ENCODE assay signal across 10 cellular contexts in genomic region chr15:35181538-35181937, GRCh38.
DNase-seq lines count a peak whose midpoint lies in the region; ATAC-seq and TF ChIP-seq lines count a peak whose summit lies in the region.
"Had no signal": no experiment of that assay in that cellular context is flagged by ENCODE, and none has a peak within 500 bp of the region (broad histone marks: within the 10 kb centered on the region; RNA-seq: fewer than 3 reads in every experiment).

No MANE protein-coding gene starts in this region.

- H3K9me3 ChIP-seq in HEK293 (ENCODE audit: control insufficient read depth, insufficient read depth, low read depth, low read length): no peaks in the 10 kb centered on the region
- H3K9me3 ChIP-seq in prostate gland: no peaks in the 10 kb centered on the region
- no peaks in the 10 kb centered on the region for H3K9me3 ChIP-seq in tibial artery

- TF ChIP-seq CTCF in HEK293 (tag by site-specific recombination; IDR thresholded peaks at IDR 0.05): no peak
- no peak for TF ChIP-seq CTCF in fibroblast of mammary gland (conservative IDR thresholded peaks at IDR 0.05; ENCODE audit: control insufficient read depth, insufficient read depth, low read depth, low read length)
- TF ChIP-seq CTCF in prostate gland (IDR thresholded peaks at IDR 0.05): no peak
- TF ChIP-seq CTCF in tibial artery (IDR thresholded peaks at IDR 0.05): no peak

- CTCF ChIA-PET in HEK293 (lab: Yijun Ruan, JAX): interaction anchor here (0.6 kb wide), 1 partner anchor 230 kb away, joined by 3 read pairs; no protein-coding TSS in a partner anchor

- H3K27me3 ChIP-seq in prostate gland (replicated peaks; ENCODE audit: insufficient read depth) (no peaks in the 10 kb centered on the region), tibial artery (no peaks in the 10 kb centered on the region)

- H3K36me3 ChIP-seq in HEK293 (ENCODE audit: control insufficient read depth in 2 of 2, insufficient read depth in 1 of 2, low read length in 2 of 2) (no peaks in the 10 kb centered on the region), prostate gland (no peaks in the 10 kb centered on the region), tibial artery (no peaks in the 10 kb centered on the region)

- TF ChIP-seq POLR2A in prostate gland (IDR thresholded peaks at IDR 0.05): no peak

- peak; percentile 73 for ATAC-seq in GM18858 (IDR thresholded peaks at IDR 0.05; ENCODE audit: unreplicated experiment)
- peak; percentile 83 for ATAC-seq in HG03575 (IDR thresholded peaks at IDR 0.05; ENCODE audit: extremely low read depth, insufficient number of reproducible peaks, low FRiP score, unreplicated experiment)

- H3K4me3 ChIP-seq in HEK293 (ENCODE audit: low read depth, low read length) (no peak overlapping the region), fibroblast of mammary gland (ENCODE audit: control insufficient read depth, low read depth, low read length) (no peak overlapping the region), prostate gland (no peak overlapping the region), tibial artery (no peak overlapping the region)

- DNase-seq in fibroblast of mammary gland (ENCODE audit: low read depth) (peak; percentile 62), AG08396 (ENCODE audit: low spot score) (no peak), prostate gland (ENCODE audit: low spot score) (no peak), tibial artery (no peak), NOMO-1 treated with dmso at 0.1 percent for 144 hours (lab: John Stamatoyannopoulos, UW; ENCODE audit: unreplicated experiment) (no peak)
- DNase-seq: hippocampal formation, T1000 had no signal

- intact Hi-C loops in prostate gland (cut with DNase I) (no loop called here), tibial artery (cut with DNase I; ENCODE audit: low total_unique reads) (no loop called here)

- no peaks in the 10 kb centered on the region; the same call in 1 of the 2 replicates for H3K4me1 ChIP-seq in HEK293 (ENCODE audit: control insufficient read depth, insufficient read depth, low read length)
- H3K4me1 ChIP-seq in prostate gland (replicated peaks): no peaks in the 10 kb centered on the region
- H3K4me1 ChIP-seq in tibial artery: no peaks in the 10 kb centered on the region

- H3K27ac ChIP-seq in HEK293 (ENCODE audit: extremely low read depth, low read depth, low read length) (no peak overlapping the region), prostate gland (no peak overlapping the region), tibial artery (no peak overlapping the region)

- POLR2A ChIA-PET in HEK293 (lab: Yijun Ruan, JAX): no interaction called here

TF ChIP-seq in HEK293, 187 proteins besides CTCF, POLR2A, EP300 and RAD21:
- 0 out of 2 replicates have a peak, but pooled peaks have one; percentile 15 for TF ChIP-seq ZNF335 (tag by site-specific recombination; conservative IDR thresholded peaks at IDR 0.05)
- TF ChIP-seq ZFP37 (tag by site-specific recombination; IDR thresholded peaks at IDR 0.05): no peak
- no peak for TF ChIP-seq ZFP41 (tag by site-specific recombination; IDR thresholded peaks at IDR 0.05; ENCODE audit: borderline replicate concordance)
- 0 out of 2 replicates have a peak, but pooled peaks have one; percentile 11 for TF ChIP-seq SP7 (tag by site-specific recombination; IDR thresholded peaks at IDR 0.05)
- TF ChIP-seq PRDM6 (tag by site-specific recombination; IDR thresholded peaks at IDR 0.05): no peak; the same call in 1 of the 2 replicates
